In the genomic region with DNA sequence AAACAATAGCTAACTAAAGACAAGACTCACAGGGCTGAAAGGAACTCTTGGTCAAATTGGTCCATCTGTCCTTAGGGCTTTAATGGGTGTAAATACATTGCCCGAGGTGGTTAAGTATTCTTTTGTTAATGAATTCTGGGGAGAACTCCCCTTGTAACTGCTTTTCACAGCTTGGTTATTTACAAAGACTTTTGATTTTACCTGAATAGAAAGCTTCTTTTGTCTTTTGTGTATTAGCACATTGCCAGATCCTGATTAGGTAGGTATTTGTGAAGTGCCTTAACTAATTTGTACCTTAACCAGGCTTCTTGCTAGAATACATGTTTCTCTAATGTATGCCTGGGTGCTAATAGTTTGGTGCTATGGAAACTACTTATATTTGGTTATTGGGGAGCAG, we compare ENCODE assay signal across 1 cellular context.
TF ChIP-seq lines count a peak whose summit lies in the region.

No MANE protein-coding gene starts in this region.

TF ChIP-seq in IMR-90, 13 proteins besides CTCF, POLR2A, EP300 and RAD21 (continued from another document):
- no peak for TF ChIP-seq NFE2L2 (IDR thresholded peaks at IDR 0.05; ENCODE audit: low read depth, low read length)
- no peak for TF ChIP-seq BHLHE40 (IDR thresholded peaks at IDR 0.05; ENCODE audit: low read depth, low read length)
- no peak for TF ChIP-seq RFX5 (IDR thresholded peaks at IDR 0.05; ENCODE audit: low read depth, low read length)
- no peak for TF ChIP-seq MAFK (IDR thresholded peaks at IDR 0.05; ENCODE audit: low read depth, low read length)
- TF ChIP-seq MXI1 (IDR thresholded peaks at IDR 0.05; ENCODE audit: borderline replicate concordance, low read depth, low read length): no peak
- no peak for TF ChIP-seq CHD1 (IDR thresholded peaks at IDR 0.05; ENCODE audit: low read depth, low read length)
- no peak for TF ChIP-seq FOS (IDR thresholded peaks at IDR 0.05; ENCODE audit: low read depth, low read length)
- no peak for TF ChIP-seq CEBPB (IDR thresholded peaks at IDR 0.05; ENCODE audit: low read depth, low read length)
- TF ChIP-seq SMC3 (IDR thresholded peaks at IDR 0.05; ENCODE audit: low read depth, low read length): no peak
- TF ChIP-seq RCOR1 (IDR thresholded peaks at IDR 0.05; ENCODE audit: insufficient replicate concordance, low read length): no peak
- TF ChIP-seq, protein P1, sequence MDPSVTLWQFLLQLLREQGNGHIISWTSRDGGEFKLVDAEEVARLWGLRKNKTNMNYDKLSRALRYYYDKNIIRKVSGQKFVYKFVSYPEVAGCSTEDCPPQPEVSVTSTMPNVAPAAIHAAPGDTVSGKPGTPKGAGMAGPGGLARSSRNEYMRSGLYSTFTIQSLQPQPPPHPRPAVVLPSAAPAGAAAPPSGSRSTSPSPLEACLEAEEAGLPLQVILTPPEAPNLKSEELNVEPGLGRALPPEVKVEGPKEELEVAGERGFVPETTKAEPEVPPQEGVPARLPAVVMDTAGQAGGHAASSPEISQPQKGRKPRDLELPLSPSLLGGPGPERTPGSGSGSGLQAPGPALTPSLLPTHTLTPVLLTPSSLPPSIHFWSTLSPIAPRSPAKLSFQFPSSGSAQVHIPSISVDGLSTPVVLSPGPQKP (IDR thresholded peaks at IDR 0.05; ENCODE audit: borderline replicate concordance, low read depth, low read length): no peak
- TF ChIP-seq MAZ (IDR thresholded peaks at IDR 0.05; ENCODE audit: borderline replicate concordance, low read depth, low read length): no peak
